Comparison of ENCODE assay signal across 9 cellular contexts in the genomic region with DNA sequence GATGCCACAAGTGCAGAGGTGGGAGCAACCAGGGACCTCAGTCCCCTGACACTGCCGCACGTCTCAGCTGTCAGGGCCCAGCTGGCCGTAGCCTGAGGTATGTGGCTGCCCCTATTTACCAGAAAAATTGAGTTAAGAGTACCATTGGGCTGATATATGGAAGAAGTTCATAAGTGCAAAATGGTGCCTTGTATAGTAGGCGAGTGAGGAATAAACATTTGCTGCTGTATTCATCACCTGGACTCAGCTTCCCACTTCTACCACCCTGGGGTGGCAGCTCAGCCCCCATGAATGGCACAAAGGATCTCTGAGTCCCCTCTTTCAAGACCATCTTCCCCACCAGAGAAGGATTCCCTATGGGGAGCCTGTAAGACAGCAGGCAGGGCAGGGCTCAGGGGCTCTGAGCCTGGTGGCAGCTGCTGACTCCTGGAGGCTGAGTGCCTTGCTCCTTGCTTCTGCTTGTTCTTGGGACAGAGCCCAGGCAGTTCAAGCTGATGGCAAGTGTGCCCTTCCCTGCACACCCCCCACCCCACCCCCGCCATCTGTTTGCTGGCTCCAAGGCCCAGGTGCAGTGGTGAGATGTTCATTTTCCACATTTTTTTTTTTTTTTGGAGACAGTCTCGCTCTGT. TPM values are rescaled to one million over a fixed set of nuclear protein-coding genes. Genes with fewer than 3 reads are reported as not detected.
DNase-seq lines count a peak whose midpoint lies in the region; ATAC-seq and TF ChIP-seq lines count a peak whose summit lies in the region.
"Had no signal": no experiment of that assay in that cellular context is flagged by ENCODE, and none has a peak within 500 bp of the region (broad histone marks: within the 10 kb centered on the region; RNA-seq: fewer than 3 reads in every experiment).

No MANE protein-coding gene starts in this region.

- H3K27me3 ChIP-seq in left ventricle myocardium inferior (ENCODE audit: low read depth) = no peaks in the 10 kb centered on the region

- no peaks in the 10 kb centered on the region for H3K27me3 Mint-ChIP-seq in dendritic cell treated with granulocyte-macrophage colony-stimulating factor and Interleukin-4, amounts not matched to agents 40 ng/mL and 50 ng/mL, for 4 days
- no peaks in the 10 kb centered on the region for H3K27me3 Mint-ChIP-seq in type B pancreatic cell

- peaks cover 65% of the 10 kb centered on the region for H3K36me3 ChIP-seq in left ventricle myocardium inferior

- TF ChIP-seq CTCF in left ventricle myocardium inferior (IDR thresholded peaks at IDR 0.05; ENCODE audit: borderline replicate concordance) (no peak), type B pancreatic cell (conservative IDR thresholded peaks at IDR 0.05) (no peak)

- DNase-seq in left ventricle myocardium inferior (no peak), Right ventricle myocardium inferior (ENCODE audit: missing footprints) (no peak), NCI-H524 treated with DMSO at 0.1 percent for 48 hours (lab: John Stamatoyannopoulos, UW) (peak; percentile 74), type B pancreatic cell (ENCODE audit: extremely low spot score, unreplicated experiment) (no peak), NCI-H2107 treated with DMSO at 0.1 percent for 48 hours (lab: John Stamatoyannopoulos, UW; ENCODE audit: unreplicated experiment) (no peak)

- ATAC-seq in Right ventricle myocardium inferior (no peak), HG03139 (IDR thresholded peaks at IDR 0.05; ENCODE audit: unreplicated experiment) (no peak), GM19463 (IDR thresholded peaks at IDR 0.05; ENCODE audit: unreplicated experiment) (no peak)

- H3K4me1 Mint-ChIP-seq in dendritic cell treated with granulocyte-macrophage colony-stimulating factor and Interleukin-4, amounts not matched to agents 40 ng/mL and 50 ng/mL, for 4 days (ENCODE audit: low read depth) = peaks cover 57% of the 10 kb centered on the region
- peaks cover 28% of the 10 kb centered on the region for H3K4me1 Mint-ChIP-seq in type B pancreatic cell (ENCODE audit: unreplicated experiment)

- no peaks in the 10 kb centered on the region for H3K9me3 Mint-ChIP-seq in dendritic cell treated with granulocyte-macrophage colony-stimulating factor and Interleukin-4, amounts not matched to agents 40 ng/mL and 50 ng/mL, for 4 days
- no peaks in the 10 kb centered on the region for H3K9me3 Mint-ChIP-seq in type B pancreatic cell

- no peak overlapping the region for H3K4me3 ChIP-seq in left ventricle myocardium inferior
- H3K4me3 ChIP-seq: coronary artery had no signal

- peaks cover 97% of the 10 kb centered on the region for H3K36me3 Mint-ChIP-seq in dendritic cell treated with granulocyte-macrophage colony-stimulating factor and Interleukin-4, amounts not matched to agents 40 ng/mL and 50 ng/mL, for 4 days (ENCODE audit: low read depth)
- H3K36me3 Mint-ChIP-seq in type B pancreatic cell = peaks cover 39% of the 10 kb centered on the region

- intact Hi-C loops in left ventricle myocardium inferior (cut with micrococcal nuclease) (loop anchor here (10.0 kb wide), 1 partner anchor 60 kb away; a partner anchor contains a TSS), Right ventricle myocardium inferior (cut with DNase I) (loop anchor here (5.0 kb wide), 1 partner anchor 143 kb away; no protein-coding TSS in a partner anchor)
- intact Hi-C loops in dendritic cell treated with granulocyte-macrophage colony-stimulating factor and Interleukin-4, amounts not matched to agents 40 ng/mL and 50 ng/mL, for 4 days (cut with micrococcal nuclease) = no loop called here

- H3K27ac Mint-ChIP-seq in dendritic cell treated with granulocyte-macrophage colony-stimulating factor and Interleukin-4, amounts not matched to agents 40 ng/mL and 50 ng/mL, for 4 days = peak overlapping the region; percentile 51
- H3K27ac Mint-ChIP-seq in type B pancreatic cell = peak overlapping the region; percentile 41

- peak overlapping the region; percentile 64 for H3K27ac ChIP-seq in left ventricle myocardium inferior (replicated peaks)
- H3K27ac ChIP-seq: coronary artery had no signal

- H3K4me3 Mint-ChIP-seq in dendritic cell treated with granulocyte-macrophage colony-stimulating factor and Interleukin-4, amounts not matched to agents 40 ng/mL and 50 ng/mL, for 4 days = no peak overlapping the region
- H3K4me3 Mint-ChIP-seq in type B pancreatic cell = no peak overlapping the region

- peaks cover 62% of the 10 kb centered on the region for H3K4me1 ChIP-seq in left ventricle myocardium inferior

- no peaks in the 10 kb centered on the region for H3K9me3 ChIP-seq in left ventricle myocardium inferior (replicated peaks)

RNA-seq across cellular contexts. Expression of a gene that starts 29.0 kb away (rescaled TPM):
- total RNA-seq in left ventricle myocardium inferior (6.7 TPM), Right ventricle myocardium inferior (11.2 TPM), type B pancreatic cell (ENCODE audit: low replicate concordance) (0.52 and 1.7 TPM in 2 replicates)

RNA-seq across cellular contexts. Expression of a gene that starts 47.6 kb away (rescaled TPM):
- total RNA-seq in left ventricle myocardium inferior = 0.96 TPM
- 1.1 TPM for total RNA-seq in Right ventricle myocardium inferior
- total RNA-seq in type B pancreatic cell (ENCODE audit: low replicate concordance) = 2.9 and 4.5 TPM in 2 replicates
